1 cellular context compared by ENCODE assay signal in the genomic region with DNA sequence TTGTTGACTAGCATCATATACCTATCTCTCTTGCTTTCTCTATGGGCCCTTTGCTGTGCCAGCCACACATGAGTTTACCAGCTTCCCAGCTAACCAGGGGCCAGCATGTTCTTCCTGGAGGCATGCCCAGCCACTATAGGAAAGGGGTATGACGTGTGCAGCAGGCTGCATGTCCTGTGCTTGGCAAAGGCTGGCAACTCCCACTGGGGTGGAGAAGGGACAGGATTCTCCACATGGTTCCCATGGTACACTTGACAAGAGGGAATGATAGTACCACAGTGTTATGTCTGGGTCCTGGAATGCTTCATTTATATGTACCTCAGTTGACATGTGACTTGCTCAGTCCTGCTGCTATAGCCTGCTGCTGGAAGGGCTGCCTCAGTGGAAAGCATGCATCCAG.
TF ChIP-seq lines count a peak whose summit lies in the region.

No MANE protein-coding gene starts in this region.

TF ChIP-seq in IMR-90, 13 proteins besides CTCF, POLR2A, EP300 and RAD21:
- TF ChIP-seq CHD1 (IDR thresholded peaks at IDR 0.05; ENCODE audit: low read depth, low read length) (no peak), RFX5 (IDR thresholded peaks at IDR 0.05; ENCODE audit: low read depth, low read length) (no peak), NFE2L2 (IDR thresholded peaks at IDR 0.05; ENCODE audit: low read depth, low read length) (no peak), MXI1 (IDR thresholded peaks at IDR 0.05; ENCODE audit: borderline replicate concordance, low read depth, low read length) (no peak), BHLHE40 (IDR thresholded peaks at IDR 0.05; ENCODE audit: low read depth, low read length) (no peak), FOS (IDR thresholded peaks at IDR 0.05; ENCODE audit: low read depth, low read length) (no peak), MAZ (IDR thresholded peaks at IDR 0.05; ENCODE audit: borderline replicate concordance, low read depth, low read length) (no peak)
